1 cellular context compared by ENCODE assay signal in genomic region chr5:76705574-76705973, GRCh38.
TF ChIP-seq lines count a peak whose summit lies in the region.

No MANE protein-coding gene starts in this region.

TF ChIP-seq in K562, 482 proteins besides CTCF, POLR2A, EP300 and RAD21:
- no peak for TF ChIP-seq PKNOX1 (IDR thresholded peaks at IDR 0.05)
- TF ChIP-seq SPI1 (IDR thresholded peaks at IDR 0.05; ENCODE audit: borderline replicate concordance, low read depth, low read length), result peak; percentile 93
